In genomic region chr17:59652119-59652518, GRCh38 we compare ENCODE assay signal across 17 cellular contexts. TPM values are rescaled to one million over a fixed set of nuclear protein-coding genes. Genes with fewer than 3 reads are reported as not detected.
DNase-seq lines count a peak whose midpoint lies in the region; ATAC-seq and TF ChIP-seq lines count a peak whose summit lies in the region.
"Had no signal": no experiment of that assay in that cellular context is flagged by ENCODE, and none has a peak within 500 bp of the region (broad histone marks: within the 10 kb centered on the region; RNA-seq: fewer than 3 reads in every experiment).

No MANE protein-coding gene starts in this region.

- H3K9me3 ChIP-seq in IMR-90 (ENCODE audit: control insufficient read depth, insufficient read depth, low read length) (peaks cover 5% of the 10 kb centered on the region), HAP-1 (no peaks in the 10 kb centered on the region), vagina (no peaks in the 10 kb centered on the region)
- H3K9me3 ChIP-seq: pancreas had no signal

- no peak overlapping the region for H2AK5ac ChIP-seq in IMR-90 (ENCODE audit: low read depth, low read length)

- H3K4me2 ChIP-seq in IMR-90 (ENCODE audit: low read depth, low read length), result no peak overlapping the region
- H3K4me2 ChIP-seq: KMS-11 had no signal

- ATAC-seq in IMR-90 (ENCODE audit: low read depth) (peak; percentile 43), memory B cell (ENCODE audit: low read depth) (no peak)
- ATAC-seq: pancreas had no signal

- H4K5ac ChIP-seq in IMR-90 (ENCODE audit: low read depth, low read length), result no peak overlapping the region

- H2AFZ ChIP-seq in IMR-90 (replicated peaks; ENCODE audit: low read length, poor library complexity), result no peak overlapping the region

- H3K4me1 ChIP-seq in IMR-90 (ENCODE audit: control insufficient read depth, insufficient read depth, low read length), result peaks cover 5% of the 10 kb centered on the region; the same call in 1 of the 2 replicates
- no peaks in the 10 kb centered on the region for H3K4me1 ChIP-seq in HAP-1
- H3K4me1 ChIP-seq in vagina, result peaks cover 10% of the 10 kb centered on the region
- H3K4me1 ChIP-seq: pancreas had no signal

- H3K36me3 ChIP-seq in IMR-90 (ENCODE audit: control insufficient read depth, insufficient read depth, low read length) (peaks cover 59% of the 10 kb centered on the region), brain microvascular endothelial cell (replicated peaks) (peaks cover 74% of the 10 kb centered on the region), HAP-1 (replicated peaks) (peaks cover 90% of the 10 kb centered on the region), vagina (peaks cover 0 to 80% of the 10 kb centered on the region in 2 donors)

- no peak overlapping the region for H4K8ac ChIP-seq in IMR-90 (ENCODE audit: low read depth in 2 of 2, low read length in 2 of 2)

- H3K27ac ChIP-seq in IMR-90 (ENCODE audit: insufficient read depth, low read length), result no peak overlapping the region
- peak overlapping the region; percentile 19 for H3K27ac ChIP-seq in brain microvascular endothelial cell
- H3K27ac ChIP-seq in vagina, result no peak overlapping the region
- H3K27ac ChIP-seq: KMS-11, pancreas had no signal

- TF ChIP-seq POLR2A in IMR-90 (IDR thresholded peaks at IDR 0.05; ENCODE audit: low read depth, low read length) (no peak), vagina (IDR thresholded peaks at IDR 0.05) (no peak)

- H4K20me1 ChIP-seq in IMR-90 (ENCODE audit: insufficient read depth, low read length), result peaks cover 43% of the 10 kb centered on the region; the same call in 1 of the 2 replicates

- TF ChIP-seq RAD21 in IMR-90 (IDR thresholded peaks at IDR 0.05; ENCODE audit: low read length), result no peak

- POLR2A ChIA-PET in IMR-90 (lab: Charles Lee; ENCODE audit: unreplicated experiment), result no interaction called here

- no peak overlapping the region for H2AK9ac ChIP-seq in IMR-90 (replicated peaks; ENCODE audit: low read depth, low read length, poor library complexity)

- no peak overlapping the region for H3K56ac ChIP-seq in IMR-90 (ENCODE audit: extremely low read depth, insufficient read depth, low read length)

- peaks cover 39 to 65% of the 10 kb centered on the region in 2 experiments for H3K79me1 ChIP-seq in IMR-90 (ENCODE audit: low read depth in 1 of 2, low read length in 2 of 2)

- H3K9me1 ChIP-seq in IMR-90 (ENCODE audit: insufficient read depth, low read length), result peaks cover 4% of the 10 kb centered on the region; the same call in 1 of the 2 replicates

- peaks cover 1% of the 10 kb centered on the region for H3K9me3 Mint-ChIP-seq in memory B cell
- H3K9me3 Mint-ChIP-seq: stimulated activated naive CD8-positive, alpha-beta T cell treated with anti-CD3 and anti-CD28 coated beads, Interleukin-15, Interleukin-2, amounts not matched to agents 100 ng/mL and 50 ng/mL, for 24 hours had no signal

- no peak overlapping the region for H2BK15ac ChIP-seq in IMR-90 (ENCODE audit: low read depth, low read length)

- no peak overlapping the region for H3K23ac ChIP-seq in IMR-90 (ENCODE audit: low read depth, low read length)

- dilution Hi-C loops in IMR-90 (cut with HindIII; ENCODE audit: low sequenced_read_pairs, unreplicated experiment), result no loop called here

- no peak overlapping the region for H2BK20ac ChIP-seq in IMR-90 (ENCODE audit: low read depth, low read length)

- CTCF ChIA-PET in IMR-90 (lab: Yijun Ruan, JAX), result interaction anchor here (1.3 kb wide), 1 partner anchor 8 kb away, joined by 3 read pairs; no protein-coding TSS in a partner anchor

- peaks cover 39% of the 10 kb centered on the region for H3K36me3 Mint-ChIP-seq in memory B cell

- no peak overlapping the region for H2BK120ac ChIP-seq in IMR-90 (ENCODE audit: low read depth, low read length)

- no TSS peak for BruUV-seq in IMR-90 (replicated peaks; lab: Mats Ljungman, UMichigan)

- no CpG with 5 or more reads among the region's 2 CpGs for WGBS in IMR-90 (ENCODE audit: extremely low coverage in 2 of 2, insufficient read length in 1 of 2), 2 experiments

- peak overlapping the region; percentile 9 for H2BK5ac ChIP-seq in IMR-90 (ENCODE audit: low read depth, low read length, poor library complexity, severe bottlenecking)

- H3K27me3 Mint-ChIP-seq in memory B cell, result no peaks in the 10 kb centered on the region
- H3K27me3 Mint-ChIP-seq: stimulated activated naive CD8-positive, alpha-beta T cell treated with anti-CD3 and anti-CD28 coated beads, Interleukin-15, Interleukin-2, amounts not matched to agents 100 ng/mL and 50 ng/mL, for 24 hours had no signal

- no peak overlapping the region for H3K14ac ChIP-seq in IMR-90 (replicated peaks; ENCODE audit: low read depth, low read length)

- H3K4me3 ChIP-seq in IMR-90 (ENCODE audit: insufficient read depth, low read depth, low read length) (no peak overlapping the region), brain microvascular endothelial cell (ENCODE audit: low read depth, low read length) (no peak overlapping the region), HAP-1 (no peak overlapping the region), vagina (no peak overlapping the region)
- H3K4me3 ChIP-seq: pancreas had no signal

- H4K91ac ChIP-seq in IMR-90 (ENCODE audit: insufficient read depth, low read depth, low read length), result no peak overlapping the region

- in situ Hi-C loops in IMR-90 (cut with MboI; ENCODE audit: low sequenced_read_pairs) (no loop called here), brain microvascular endothelial cell (cut with HindIII; ENCODE audit: low pct_ligation_motif_present, low sequenced_read_pairs) (no loop called here), HAP-1 (cut with MboI; ENCODE audit: low sequenced_read_pairs) (no loop called here)

- H3K4me1 Mint-ChIP-seq in memory B cell, result peaks cover 2% of the 10 kb centered on the region

- H3K27me3 ChIP-seq in IMR-90 (ENCODE audit: control insufficient read depth, insufficient read depth, low read length) (no peaks in the 10 kb centered on the region), brain microvascular endothelial cell (replicated peaks) (no peaks in the 10 kb centered on the region), HAP-1 (ENCODE audit: low read depth) (no peaks in the 10 kb centered on the region), vagina (no peaks in the 10 kb centered on the region)
- H3K27me3 ChIP-seq: pancreas had no signal

- no peak overlapping the region for H3K4ac ChIP-seq in IMR-90 (ENCODE audit: low read depth, low read length)

- intact Hi-C loops in IMR-90 (cut with micrococcal nuclease) (no loop called here), vagina (cut with DNase I) (no loop called here)

- peak overlapping the region; percentile 7 for H3K27ac Mint-ChIP-seq in memory B cell
- H3K27ac Mint-ChIP-seq: activated CD8-positive, alpha-beta T cell treated with anti-CD3 and anti-CD28 coated beads, Interleukin-2, amount 10 ng/mL, durations not matched to agents 7 days and 5 days; stimulated activated naive CD8-positive, alpha-beta T cell treated with anti-CD3 and anti-CD28 coated beads, Interleukin-15, Interleukin-2, amounts not matched to agents 100 ng/mL and 50 ng/mL, for 24 hours had no signal

- H3K9ac ChIP-seq in IMR-90 (ENCODE audit: low read depth, low read length), result no peak overlapping the region
- H3K9ac ChIP-seq: KMS-11 had no signal

- TF ChIP-seq CTCF in IMR-90 (conservative IDR thresholded peaks at IDR 0.05; ENCODE audit: low read depth, low read length), result no peak
- TF ChIP-seq CTCF in brain microvascular endothelial cell (IDR thresholded peaks at IDR 0.05; ENCODE audit: low read depth, low read length, missing control alignments), result no peak
- TF ChIP-seq CTCF in vagina (IDR thresholded peaks at IDR 0.05), result no peak

- no peak overlapping the region for H3K4me3 Mint-ChIP-seq in memory B cell
- H3K4me3 Mint-ChIP-seq: activated CD8-positive, alpha-beta T cell treated with anti-CD3 and anti-CD28 coated beads, Interleukin-2, amount 10 ng/mL, durations not matched to agents 7 days and 5 days; stimulated activated naive CD8-positive, alpha-beta T cell treated with anti-CD3 and anti-CD28 coated beads, Interleukin-15, Interleukin-2, amounts not matched to agents 100 ng/mL and 50 ng/mL, for 24 hours had no signal

- DNase-seq in AG20443 (ENCODE audit: low spot score) (peak; percentile 17), IMR-90 (peak; percentile 88), brain microvascular endothelial cell (peak; percentile 17), memory B cell (ENCODE audit: low spot score in 2 of 2) (no peak), NCI-H187 treated with DMSO at 0.1 percent for 48 hours (lab: John Stamatoyannopoulos, UW) (no peak), HAP-1 (ENCODE audit: low spot score in 2 of 2) (no peak), vagina (ENCODE audit: extremely low spot score in 2 of 2) (no peak)
- no peak for DNase-seq in stimulated activated CD4-positive, alpha-beta T cell treated with anti-CD3 and anti-CD28 coated beads, Interleukin-1b, Interleukin-23, amount 100 ng/mL, for 48 hours
- DNase-seq: activated CD8-positive, alpha-beta T cell treated with anti-CD3 and anti-CD28 coated beads, Interleukin-2, amount 10 ng/mL, durations not matched to agents 7 days and 5 days; caudate nucleus; DMS79 treated with DMSO at 0.1 percent for 48 hours; kidney glomerular epithelial cell; NCI-H510A treated with DMSO at 0.1 percent for 48 hours; pancreas; stimulated activated CD4-positive, alpha-beta T cell treated with anti-CD3 and anti-CD28 coated beads, Interleukin-12 subunit alpha, Interleukin-12 subunit beta, amount 100 ng/mL, for 4 hours had no signal

- no peak overlapping the region for H3K18ac ChIP-seq in IMR-90 (ENCODE audit: low read depth, low read length)

TF ChIP-seq in IMR-90, 13 proteins besides CTCF, POLR2A, EP300 and RAD21 (continues in another document):
- no peak for TF ChIP-seq BHLHE40 (IDR thresholded peaks at IDR 0.05; ENCODE audit: low read depth, low read length)
- TF ChIP-seq FOS (IDR thresholded peaks at IDR 0.05; ENCODE audit: low read depth, low read length), result 0 out of 2 replicates have a peak, but pooled peaks have one; percentile 20
- no peak for TF ChIP-seq CHD1 (IDR thresholded peaks at IDR 0.05; ENCODE audit: low read depth, low read length)

RNA-seq across cellular contexts. Expression of gene CLTC, which starts 32.4 kb away (rescaled TPM):
- total RNA-seq in IMR-90 (2012; rRNA removed) (576 and 641 TPM in 2 replicates), vagina (113 TPM)
- polyA plus RNA-seq in IMR-90 (2012; rRNA removed), result 156 and 181 TPM in 2 replicates
- polyA plus RNA-seq in IMR-90 (2012; cell fraction: cytosol; rRNA removed), result 72.2 and 169 TPM in 2 replicates
- polyA plus RNA-seq in IMR-90 (2012; cell fraction: nucleus; rRNA removed; ENCODE audit: low replicate concordance), result 55.8 and 274 TPM in 2 replicates

RNA-seq across cellular contexts. Expression of gene PTRH2, which starts 55.1 kb away (rescaled TPM):
- total RNA-seq in IMR-90 (2012; rRNA removed) (24.9 and 41.7 TPM in 2 replicates), vagina (43.0 TPM)
- polyA plus RNA-seq in IMR-90 (2012; rRNA removed), result 45.7 and 49.7 TPM in 2 replicates
- 16.5 and 31.5 TPM in 2 replicates for polyA plus RNA-seq in IMR-90 (2012; cell fraction: cytosol; rRNA removed)
- 4.6 and 33.1 TPM in 2 replicates for polyA plus RNA-seq in IMR-90 (2012; cell fraction: nucleus; rRNA removed; ENCODE audit: low replicate concordance)

RNA-seq across cellular contexts. Expression of gene VMP1, which starts 55.3 kb away (rescaled TPM):
- total RNA-seq in IMR-90 (2012; rRNA removed) (197 and 272 TPM in 2 replicates), vagina (380 TPM)
- polyA plus RNA-seq in IMR-90 (2012; rRNA removed), result 59.9 and 89.8 TPM in 2 replicates
- polyA plus RNA-seq in IMR-90 (2012; cell fraction: cytosol; rRNA removed), result 9.5 and 20.9 TPM in 2 replicates
- polyA plus RNA-seq in IMR-90 (2012; cell fraction: nucleus; rRNA removed; ENCODE audit: low replicate concordance), result 28.0 and 437 TPM in 2 replicates

Comparison
In these comparisons a context has a peak if more than half of its experiments do, and no peak if none do; other contexts are left out.
1. DNase-seq: peak in AG20443 (single experiment), IMR-90 (single experiment) and brain microvascular endothelial cell (single experiment); none in memory B cell (0 of 2), NCI-H187 treated with DMSO at 0.1 percent for 48 hours (single experiment), HAP-1 (0 of 2), vagina (0 of 2) and stimulated activated CD4-positive, alpha-beta T cell treated with anti-CD3 and anti-CD28 coated beads, Interleukin-1b, Interleukin-23, amount 100 ng/mL, for 48 hours (single experiment).